2 cellular contexts compared by ENCODE assay signal in genomic region chr11:126891556-126892217, GRCh38.
TF ChIP-seq lines count a peak whose summit lies in the region.

No MANE protein-coding gene starts in this region.

TF ChIP-seq in IMR-90, 13 proteins besides CTCF, POLR2A, EP300 and RAD21 (continued from another document):
- no peak for TF ChIP-seq CHD1 (IDR thresholded peaks at IDR 0.05; ENCODE audit: low read depth, low read length)
- no peak for TF ChIP-seq NFE2L2 (IDR thresholded peaks at IDR 0.05; ENCODE audit: low read depth, low read length)
- TF ChIP-seq FOS (IDR thresholded peaks at IDR 0.05; ENCODE audit: low read depth, low read length) = no peak
- no peak for TF ChIP-seq RFX5 (IDR thresholded peaks at IDR 0.05; ENCODE audit: low read depth, low read length)
- no peak for TF ChIP-seq MAFK (IDR thresholded peaks at IDR 0.05; ENCODE audit: low read depth, low read length)
- no peak for TF ChIP-seq SMC3 (IDR thresholded peaks at IDR 0.05; ENCODE audit: low read depth, low read length)
- TF ChIP-seq RCOR1 (IDR thresholded peaks at IDR 0.05; ENCODE audit: insufficient replicate concordance, low read length) = no peak
- TF ChIP-seq CEBPB (IDR thresholded peaks at IDR 0.05; ENCODE audit: low read depth, low read length) = no peak

TF ChIP-seq in WTC11, 78 proteins besides CTCF, POLR2A, EP300 and RAD21 (continued from another document):
- TF ChIP-seq AR (CRISPR knock-in tag; IDR thresholded peaks at IDR 0.05) (no peak), MYBL2 (CRISPR knock-in tag; IDR thresholded peaks at IDR 0.05) (no peak), TEAD1 (CRISPR knock-in tag; IDR thresholded peaks at IDR 0.05) (no peak), HMGA2 (CRISPR knock-in tag; IDR thresholded peaks at IDR 0.05) (no peak), GTF2I (CRISPR knock-in tag; conservative IDR thresholded peaks at IDR 0.05) (no peak), E2F5 (CRISPR knock-in tag; IDR thresholded peaks at IDR 0.05) (no peak), ZNF416 (CRISPR knock-in tag; IDR thresholded peaks at IDR 0.05) (no peak), ZSCAN18 (CRISPR knock-in tag; IDR thresholded peaks at IDR 0.05) (no peak), E2F4 (CRISPR knock-in tag; IDR thresholded peaks at IDR 0.05; ENCODE audit: borderline replicate concordance, low read depth) (no peak), ATF6 (CRISPR knock-in tag; IDR thresholded peaks at IDR 0.05) (no peak), PRDM15 (CRISPR knock-in tag; IDR thresholded peaks at IDR 0.05) (no peak), CREM (CRISPR knock-in tag; IDR thresholded peaks at IDR 0.05) (no peak), ZNF138 (CRISPR knock-in tag; conservative IDR thresholded peaks at IDR 0.05) (no peak), ARID4B (CRISPR knock-in tag; IDR thresholded peaks at IDR 0.05; ENCODE audit: borderline replicate concordance) (no peak), GABPB1 (CRISPR knock-in tag; IDR thresholded peaks at IDR 0.05) (no peak)
